Comparison of ENCODE assay signal across 27 cellular contexts in genomic region chr5:109825450-109825849, GRCh38.
A peak's percentile ranks its signal among the peaks of the same experiment; 100 is the strongest.
DNase-seq lines count a peak whose midpoint lies in the region; ATAC-seq and TF ChIP-seq lines count a peak whose summit lies in the region.
"Had no signal": no experiment of that assay in that cellular context is flagged by ENCODE, and none has a peak within 500 bp of the region (broad histone marks: within the 10 kb centered on the region; RNA-seq: fewer than 3 reads in every experiment).

No MANE protein-coding gene starts in this region.

- POLR2A ChIA-PET in Panc1 (lab: Charles Lee) = no interaction called here

- BruUV-seq in Panc1 (replicated peaks; lab: Mats Ljungman, UMichigan) = no TSS peak

- intact Hi-C loops in Panc1 (cut with micrococcal nuclease; ENCODE audit: unreplicated experiment) = no loop called here

- H3K27me3 Mint-ChIP-seq in nephron progenitor cell (ENCODE audit: low read depth, poor library complexity) = peaks cover 4% of the 10 kb centered on the region
- H3K27me3 Mint-ChIP-seq: activated CD8-positive, alpha-beta memory T cell treated with anti-CD3 and anti-CD28 coated beads, Interleukin-2, amount 10 ng/mL, durations not matched to agents 7 days and 5 days; activated naive CD8-positive, alpha-beta T cell treated with anti-CD3 and anti-CD28 coated beads, Interleukin-2, amount 10 ng/mL, durations not matched to agents 7 days and 5 days; activated T-helper 17 cell treated with anti-CD3 and anti-CD28 coated beads, Interleukin-2, amount 50 U/mL, for 72 hours; CD4-positive, alpha-beta T cell; dendritic cell treated with granulocyte-macrophage colony-stimulating factor and Interleukin-4, amounts not matched to agents 40 ng/mL and 50 ng/mL, for 4 days; naive thymus-derived CD8-positive, alpha-beta T cell; stimulated activated naive B cell treated with anti-CD40 and anti-IgM and Interleukin-4, amounts not matched to agents 10 μg/mL and 1 μg/mL and 100 μg/mL, for 72 hours; T-cell had no signal

- peaks cover 81% of the 10 kb centered on the region for H3K36me3 Mint-ChIP-seq in nephron progenitor cell (ENCODE audit: low read depth)

- no peaks in the 10 kb centered on the region; the same call in 1 of the 2 replicates for H3K36me3 ChIP-seq in Panc1 (ENCODE audit: control insufficient read depth, insufficient read depth, low read length)
- H3K36me3 ChIP-seq in WERI-Rb-1 = peaks cover 8% of the 10 kb centered on the region

- H3K4me3 Mint-ChIP-seq in nephron progenitor cell = no peak overlapping the region
- H3K4me3 Mint-ChIP-seq: activated CD8-positive, alpha-beta memory T cell treated with anti-CD3 and anti-CD28 coated beads, Interleukin-2, amount 10 ng/mL, durations not matched to agents 7 days and 5 days; activated naive CD8-positive, alpha-beta T cell treated with anti-CD3 and anti-CD28 coated beads, Interleukin-2, amount 10 ng/mL, durations not matched to agents 7 days and 5 days; activated T-helper 17 cell treated with anti-CD3 and anti-CD28 coated beads, Interleukin-2, amount 50 U/mL, for 72 hours; CD4-positive, alpha-beta T cell; dendritic cell treated with granulocyte-macrophage colony-stimulating factor and Interleukin-4, amounts not matched to agents 40 ng/mL and 50 ng/mL, for 4 days; stimulated activated naive B cell treated with anti-CD40 and anti-IgM and Interleukin-4, amounts not matched to agents 10 μg/mL and 1 μg/mL and 100 μg/mL, for 72 hours; T-cell had no signal

- H3K27me3 ChIP-seq in Panc1 (ENCODE audit: control insufficient read depth, insufficient read depth, low read length) = no peaks in the 10 kb centered on the region
- H3K27me3 ChIP-seq in WERI-Rb-1 (ENCODE audit: insufficient read depth, low read depth, severe bottlenecking) = no peaks in the 10 kb centered on the region
- H3K27me3 ChIP-seq: foreskin keratinocyte had no signal

- no peak for TF ChIP-seq CTCF in Panc1 (IDR thresholded peaks at IDR 0.05)
- TF ChIP-seq CTCF in epithelial cell of esophagus (IDR thresholded peaks at IDR 0.05; ENCODE audit: insufficient read depth, low read depth, low read length, missing control alignments) = no peak
- TF ChIP-seq CTCF in nephron progenitor cell (IDR thresholded peaks at IDR 0.05) = no peak
- no peak for TF ChIP-seq CTCF in WERI-Rb-1 (IDR thresholded peaks at IDR 0.05; ENCODE audit: low read depth, low read length)

- H3K9me3 ChIP-seq in Panc1 (ENCODE audit: control insufficient read depth, insufficient read depth, low read depth, low read length) = no peaks in the 10 kb centered on the region
- H3K9me3 ChIP-seq in WERI-Rb-1 (ENCODE audit: severe bottlenecking) = no peaks in the 10 kb centered on the region

- H3K27ac ChIP-seq in Panc1 (ENCODE audit: low read length) (no peak overlapping the region), WERI-Rb-1 (no peak overlapping the region)
- H3K27ac ChIP-seq: foreskin keratinocyte, parathyroid adenoma had no signal

- H3K4me1 Mint-ChIP-seq in nephron progenitor cell = no peaks in the 10 kb centered on the region
- H3K4me1 Mint-ChIP-seq: activated CD8-positive, alpha-beta memory T cell treated with anti-CD3 and anti-CD28 coated beads, Interleukin-2, amount 10 ng/mL, durations not matched to agents 7 days and 5 days; activated naive CD8-positive, alpha-beta T cell treated with anti-CD3 and anti-CD28 coated beads, Interleukin-2, amount 10 ng/mL, durations not matched to agents 7 days and 5 days; activated T-helper 17 cell treated with anti-CD3 and anti-CD28 coated beads, Interleukin-2, amount 50 U/mL, for 72 hours had no signal

- CTCF ChIA-PET in Panc1 (lab: Charles Lee) = no interaction called here

- DNase-seq in EH (ENCODE audit: low read depth) (peak; percentile 75), Panc1 (ENCODE audit: low read depth, low spot score) (peak; percentile 48), epithelial cell of esophagus (ENCODE audit: low read depth) (peak; percentile 50), nephron progenitor cell (no peak), SIG-M5 (lab: John Stamatoyannopoulos, UW) (no peak), HK-2 (ENCODE audit: unreplicated experiment) (no peak), WERI-Rb-1 (no peak)
- DNase-seq: activated CD4-positive, alpha-beta T cell treated with anti-CD3 and anti-CD28 coated beads for 48 hours; activated CD8-positive, alpha-beta memory T cell treated with anti-CD3 and anti-CD28 coated beads, Interleukin-2, amount 10 ng/mL, durations not matched to agents 7 days and 5 days; activated naive CD8-positive, alpha-beta T cell treated with anti-CD3 and anti-CD28 coated beads, Interleukin-2, amount 10 ng/mL, durations not matched to agents 7 days and 5 days; CD4-positive, alpha-beta T cell; GF-D8; hippocampal formation; kidney; naive thymus-derived CD8-positive, alpha-beta T cell; NCI-H1092; NCI-H2107; NCI-H510A; stimulated activated CD4-positive, alpha-beta T cell treated with anti-CD3 and anti-CD28 coated beads, Interleukin-2, amount 100 ng/mL, for 24 hours; stimulated activated naive B cell treated with anti-CD40 and anti-IgM and Interleukin-4, amounts not matched to agents 10 μg/mL and 1 μg/mL and 100 μg/mL, for 72 hours; T-cell had no signal

- in situ Hi-C loops in Panc1 (cut with HindIII; ENCODE audit: low pct_unique_long_range_greater_than_20kb, low sequenced_read_pairs) = no loop called here

- H3K27ac Mint-ChIP-seq in nephron progenitor cell = peak overlapping the region; percentile 93
- H3K27ac Mint-ChIP-seq: activated CD8-positive, alpha-beta memory T cell treated with anti-CD3 and anti-CD28 coated beads, Interleukin-2, amount 10 ng/mL, durations not matched to agents 7 days and 5 days; activated naive CD8-positive, alpha-beta T cell treated with anti-CD3 and anti-CD28 coated beads, Interleukin-2, amount 10 ng/mL, durations not matched to agents 7 days and 5 days; activated T-helper 17 cell treated with anti-CD3 and anti-CD28 coated beads, Interleukin-2, amount 50 U/mL, for 72 hours; CD4-positive, alpha-beta T cell; dendritic cell treated with granulocyte-macrophage colony-stimulating factor and Interleukin-4, amounts not matched to agents 40 ng/mL and 50 ng/mL, for 4 days; stimulated activated naive B cell treated with anti-CD40 and anti-IgM and Interleukin-4, amounts not matched to agents 10 μg/mL and 1 μg/mL and 100 μg/mL, for 72 hours had no signal

- no peaks in the 10 kb centered on the region for H3K9me3 Mint-ChIP-seq in nephron progenitor cell
- H3K9me3 Mint-ChIP-seq: activated T-helper 17 cell treated with anti-CD3 and anti-CD28 coated beads, Interleukin-2, amount 50 U/mL, for 72 hours; CD4-positive, alpha-beta T cell; dendritic cell treated with granulocyte-macrophage colony-stimulating factor and Interleukin-4, amounts not matched to agents 40 ng/mL and 50 ng/mL, for 4 days; stimulated activated naive B cell treated with anti-CD40 and anti-IgM and Interleukin-4, amounts not matched to agents 10 μg/mL and 1 μg/mL and 100 μg/mL, for 72 hours had no signal

- no peak overlapping the region for H3K4me3 ChIP-seq in Panc1 (ENCODE audit: low read depth in 2 of 2, low read length in 2 of 2)
- H3K4me3 ChIP-seq in epithelial cell of esophagus (ENCODE audit: low read length) = no peak overlapping the region
- no peak overlapping the region for H3K4me3 ChIP-seq in WERI-Rb-1 (ENCODE audit: low read depth, low read length)

- ATAC-seq in Panc1 = no peak
- no peak for ATAC-seq in GM21360 (IDR thresholded peaks at IDR 0.05; ENCODE audit: unreplicated experiment)
- ATAC-seq: activated CD8-positive, alpha-beta memory T cell treated with anti-CD3 and anti-CD28 coated beads, Interleukin-2, amount 10 ng/mL, durations not matched to agents 7 days and 5 days; activated T-helper 17 cell treated with anti-CD3 and anti-CD28 coated beads, Interleukin-2, amount 50 U/mL, for 72 hours; naive thymus-derived CD8-positive, alpha-beta T cell; sciatic nerve; stimulated activated naive B cell treated with anti-CD40 and anti-IgM and Interleukin-4, amounts not matched to agents 10 μg/mL and 1 μg/mL and 100 μg/mL, for 72 hours; T-cell had no signal

- no peaks in the 10 kb centered on the region for H3K4me1 ChIP-seq in Panc1 (ENCODE audit: control insufficient read depth, insufficient read depth, low read length)
- H3K4me1 ChIP-seq: parathyroid adenoma had no signal

Comparison
In these comparisons a context has a peak if more than half of its experiments do, and no peak if none do; other contexts are left out.
1. DNase-seq: peak in EH (single experiment), Panc1 (single experiment) and epithelial cell of esophagus (single experiment); none in nephron progenitor cell (single experiment), SIG-M5 (single experiment), HK-2 (single experiment) and WERI-Rb-1 (single experiment).